Comparison of ENCODE assay signal across 15 cellular contexts in the genomic region with DNA sequence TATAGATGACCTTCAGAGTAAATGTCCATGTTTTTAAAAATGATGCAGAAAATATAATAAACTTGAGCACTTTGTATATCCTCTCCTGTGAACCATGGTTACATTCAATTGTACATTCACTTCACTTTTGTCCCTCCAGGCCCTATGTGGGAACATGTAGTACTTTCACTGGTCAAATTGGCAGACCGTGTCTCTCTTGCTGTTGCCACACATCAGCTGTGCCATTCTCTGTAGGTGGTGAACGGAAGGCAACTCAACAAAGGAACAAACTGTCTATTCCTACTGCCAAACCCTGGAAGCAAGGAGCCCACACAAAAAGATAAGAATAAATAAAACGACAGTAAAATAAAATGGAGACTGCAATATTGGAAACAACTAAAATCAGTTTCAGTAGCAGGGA. TPM values are rescaled to one million over a fixed set of nuclear protein-coding genes. Genes with fewer than 3 reads are reported as not detected.
"Had no signal": no experiment of that assay in that cellular context is flagged by ENCODE, and none has a peak within 500 bp of the region (broad histone marks: within the 10 kb centered on the region; RNA-seq: fewer than 3 reads in every experiment).

No MANE protein-coding gene starts in this region.

- DNase-seq: activated CD4-positive, alpha-beta T cell treated with anti-CD3 and anti-CD28 coated beads, Interleukin-2, amount 50 U/mL, for 48 hours; activated CD8-positive, alpha-beta memory T cell treated with anti-CD3 and anti-CD28 coated beads, Interleukin-2, amount 10 ng/mL, durations not matched to agents 7 days and 5 days; activated naive CD4-positive, alpha-beta T cell treated with anti-CD3 and anti-CD28 coated beads, Interleukin-2, amount 50 U/mL, for 16 hours; activated T-cell treated with anti-CD3 and anti-CD28 coated beads, Interleukin-2, amount 50 U/mL, for 1 hour; adrenal gland; colonic mucosa; pancreas; WERI-Rb-1 had no signal

- H3K27me3 ChIP-seq: cardiac muscle cell, colonic mucosa, vagina had no signal

- H3K4me3 ChIP-seq: adrenal gland, cardiac muscle cell, colonic mucosa, pancreas, vagina had no signal

- H3K27ac ChIP-seq: adrenal gland, cardiac muscle cell, colonic mucosa, pancreas, vagina, WERI-Rb-1 had no signal

- H3K4me1 ChIP-seq: adrenal gland, colonic mucosa, pancreas, vagina had no signal

- H3K9me3 ChIP-seq: adrenal gland, colonic mucosa, pancreas, vagina had no signal

- H3K36me3 ChIP-seq: adrenal gland, cardiac muscle cell, colonic mucosa, pancreas, vagina, WERI-Rb-1 had no signal

- ATAC-seq: activated CD8-positive, alpha-beta memory T cell treated with anti-CD3 and anti-CD28 coated beads, Interleukin-2, amount 10 ng/mL, durations not matched to agents 7 days and 5 days; esophagus mucosa; pancreas; SK-N-SH treated with all-trans-retinoic acid at 6 μM for 48 hours; stimulated activated effector memory CD8-positive, alpha-beta T cell treated with anti-CD3 and anti-CD28 coated beads, Interleukin-12 subunit alpha, Interleukin-12 subunit beta, amount 100 ng/mL, for 72 hours had no signal

RNA-seq across cellular contexts. Expression of a gene that starts 2.0 kb away (rescaled TPM):
- total RNA-seq: activated CD8-positive, alpha-beta memory T cell treated with anti-CD3 and anti-CD28 coated beads, Interleukin-2, amount 10 ng/mL, durations not matched to agents 7 days and 5 days; cardiac muscle cell; neural crest cell; T-helper 1 cell treated with Interleukin-12 subunit alpha and Interleukin-12 subunit beta and Interleukin-4 antibody, amounts not matched to agents 30 ng/mL and 1 ng/mL, for 36 hours; vagina had no signal
- polyA plus RNA-seq: adrenal gland, cardiac muscle cell had no signal
